ENCODE assay signal across 9 cellular contexts in the genomic region with DNA sequence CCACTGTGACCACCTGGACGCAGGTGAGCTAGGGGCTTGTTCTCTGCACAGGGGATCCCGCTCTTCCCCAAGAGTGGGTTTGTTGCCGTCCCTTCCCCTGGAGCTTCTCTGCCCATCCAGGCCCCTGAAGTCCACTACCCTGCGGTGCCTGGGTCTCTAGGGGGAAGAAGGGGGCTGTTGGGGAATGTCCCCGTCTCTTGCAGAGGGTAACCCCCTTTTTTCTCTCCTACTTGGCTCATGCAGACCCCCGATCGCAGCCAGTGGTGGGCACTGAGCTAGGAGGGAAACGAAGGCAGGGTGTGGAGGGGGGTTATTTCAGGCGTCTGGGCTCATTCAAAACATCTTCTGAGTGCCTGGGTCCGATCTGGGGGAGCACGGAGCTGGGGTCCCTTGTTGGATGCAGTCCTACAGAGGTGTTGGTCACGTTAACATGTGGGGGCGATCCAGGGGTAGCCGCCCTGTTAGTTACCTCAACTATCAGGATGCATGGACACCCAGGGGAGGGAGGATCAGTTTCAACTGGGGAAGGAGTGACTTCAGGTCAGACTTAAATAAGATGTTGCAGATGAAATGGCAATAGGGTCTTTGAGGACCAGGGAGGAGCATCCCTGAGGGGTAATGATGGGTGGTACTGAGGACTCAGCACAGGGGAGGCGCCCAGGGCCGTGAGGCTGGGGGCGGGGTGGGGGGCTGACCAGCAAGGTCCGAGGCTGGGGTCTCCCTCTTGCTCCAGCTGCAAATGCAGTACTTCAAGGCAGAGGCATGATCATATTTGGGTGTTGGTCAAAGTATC. TPM values are rescaled to one million over a fixed set of nuclear protein-coding genes. Genes with fewer than 3 reads are reported as not detected.
DNase-seq lines count a peak whose midpoint lies in the region; ATAC-seq, FAIRE-seq and TF ChIP-seq lines count a peak whose summit lies in the region.
"Not testable (repeated sequence)": the region's sequence is repeated elsewhere in the genome, so short reads cannot be mapped to it uniquely, and the experiment has no call there.
"Had no signal": no experiment of that assay in that cellular context is flagged by ENCODE, and none has a peak within 500 bp of the region (broad histone marks: within the 10 kb centered on the region; RNA-seq: fewer than 3 reads in every experiment).

No MANE protein-coding gene starts in this region.

- not testable (repeated sequence) for H3K36me3 ChIP-seq in CD4-positive, CD25-positive, alpha-beta regulatory T cell (ENCODE audit: control insufficient read depth, insufficient read depth, low read length); HUES48 (ENCODE audit: control insufficient read depth, insufficient read depth, low read length); endodermal cell (ENCODE audit: control insufficient read depth, insufficient read depth, low read length); keratinocyte (ENCODE audit: control insufficient read depth in 2 of 2, extremely low read depth in 1 of 2, insufficient read depth in 2 of 2, low read length in 2 of 2); neutrophil; suprapubic skin

- H4K20me1 ChIP-seq in keratinocyte (ENCODE audit: control insufficient read depth, extremely low read depth, insufficient read depth, low read length) = not testable (repeated sequence)

- POLR2A ChIA-PET in T-cell (lab: Charles Lee) = interaction anchor here in 1 of 2 donors (0.6 kb wide), 1 partner anchor 680 kb away, joined by 4 read pairs; no protein-coding TSS in a partner anchor
- POLR2A ChIA-PET in activated naive CD8-positive, alpha-beta T cell treated with anti-CD3 and anti-CD28 coated beads, Interleukin-2, amount 10 ng/mL, durations not matched to agents 7 days and 5 days (lab: Charles Lee) = interaction anchor here (0.6 to 1.5 kb wide), 9 partner anchors 9 to 306 kb away, joined by 3 to 10 read pairs (median 4); partner anchors contain the start of genes AIMP2, PMS2 and RNF216

- H3K9me1 ChIP-seq in keratinocyte (ENCODE audit: control insufficient read depth, extremely low read depth, insufficient read depth, low read length) = not testable (repeated sequence)

- not testable (repeated sequence) for H3K9ac ChIP-seq in HUES48 (ENCODE audit: low read depth, low read length); endodermal cell (ENCODE audit: extremely low read depth, low read length, poor library complexity, severe bottlenecking)
- H3K9ac ChIP-seq in keratinocyte (ENCODE audit: control insufficient read depth, extremely low read depth, insufficient read depth, low read length) = peak overlapping the region; percentile 43

- peak in 1 of 3 donors; percentile 12 for DNase-seq in CD4-positive, CD25-positive, alpha-beta regulatory T cell
- DNase-seq in T-cell = peak in 5 of 34 experiments; percentile 2 to 39 (median 4)
- DNase-seq in activated naive CD8-positive, alpha-beta T cell treated with anti-CD3 and anti-CD28 coated beads, Interleukin-2, amount 10 ng/mL, durations not matched to agents 7 days and 5 days = peak; percentile 41
- not testable (repeated sequence) for DNase-seq in endodermal cell; keratinocyte (ENCODE audit: low read depth, low spot score); suprapubic skin (ENCODE audit: low spot score in 2 of 2)

- not testable (repeated sequence) for H3K9me3 Mint-ChIP-seq in CD4-positive, CD25-positive, alpha-beta regulatory T cell; T-cell; activated naive CD8-positive, alpha-beta T cell treated with anti-CD3 and anti-CD28 coated beads, Interleukin-2, amount 10 ng/mL, durations not matched to agents 7 days and 5 days; endodermal cell

- TF ChIP-seq POLR2A in suprapubic skin (IDR thresholded peaks at IDR 0.05) = not testable (repeated sequence)

- H3K27ac ChIP-seq in CD4-positive, CD25-positive, alpha-beta regulatory T cell (ENCODE audit: insufficient read depth, low read length, poor library complexity, severe bottlenecking) = peak overlapping the region; percentile 93
- not testable (repeated sequence) for H3K27ac ChIP-seq in HUES48 (ENCODE audit: low read depth, low read length); endodermal cell (ENCODE audit: low read depth, low read length); keratinocyte (ENCODE audit: control insufficient read depth, insufficient read depth, low read length); suprapubic skin
- peak overlapping the region; percentile 92 for H3K27ac ChIP-seq in neutrophil

- peak overlapping the region; percentile 91 to 96 (median 94) for H3K27ac Mint-ChIP-seq in CD4-positive, CD25-positive, alpha-beta regulatory T cell
- peak overlapping the region; percentile 85 to 92 for H3K27ac Mint-ChIP-seq in T-cell
- peak overlapping the region; percentile 71 for H3K27ac Mint-ChIP-seq in activated naive CD8-positive, alpha-beta T cell treated with anti-CD3 and anti-CD28 coated beads, Interleukin-2, amount 10 ng/mL, durations not matched to agents 7 days and 5 days
- not testable (repeated sequence) for H3K27ac Mint-ChIP-seq in endodermal cell

- peaks cover 40% of the 10 kb centered on the region for H3K4me1 ChIP-seq in CD4-positive, CD25-positive, alpha-beta regulatory T cell (ENCODE audit: control insufficient read depth, insufficient read depth, low read length, poor library complexity, severe bottlenecking)
- H3K4me1 ChIP-seq in HUES48 (ENCODE audit: control insufficient read depth, insufficient read depth, low read length); endodermal cell (ENCODE audit: control insufficient read depth, insufficient read depth, low read length); keratinocyte (ENCODE audit: control insufficient read depth, extremely low read depth, insufficient read depth, low read length): not testable (repeated sequence)
- peaks cover 42 to 44% of the 10 kb centered on the region in 2 experiments for H3K4me1 ChIP-seq in neutrophil (ENCODE audit: control insufficient read depth in 1 of 2, insufficient read depth in 1 of 2, low read depth in 1 of 2, low read length in 1 of 2)
- peaks cover 18% of the 10 kb centered on the region for H3K4me1 ChIP-seq in suprapubic skin

- not testable (repeated sequence) for FAIRE-seq in keratinocyte (lab: Jason Lieb, UNC)

- TF ChIP-seq CTCF in endodermal cell (conservative IDR thresholded peaks at IDR 0.05); keratinocyte (optimal IDR thresholded peaks at IDR 0.05 in 1 of 3, IDR thresholded peaks at IDR 0.05 in 1 of 3, conservative IDR thresholded peaks at IDR 0.05 in 1 of 3; ENCODE audit: extremely low read depth in 1 of 3, insufficient read depth in 2 of 3, low read length in 3 of 3); neutrophil (IDR thresholded peaks at IDR 0.05); suprapubic skin (IDR thresholded peaks at IDR 0.05): not testable (repeated sequence)

- H3K27me3 ChIP-seq in CD4-positive, CD25-positive, alpha-beta regulatory T cell (ENCODE audit: control insufficient read depth, insufficient read depth, low read length); HUES48 (ENCODE audit: control insufficient read depth, insufficient read depth, low read length); endodermal cell (ENCODE audit: control insufficient read depth, insufficient read depth, low read length, poor library complexity, severe bottlenecking); keratinocyte (ENCODE audit: control insufficient read depth, extremely low read depth, insufficient read depth, low read length); neutrophil; suprapubic skin: not testable (repeated sequence)

- peaks cover 13% of the 10 kb centered on the region for H3K36me3 Mint-ChIP-seq in CD4-positive, CD25-positive, alpha-beta regulatory T cell
- H3K36me3 Mint-ChIP-seq in T-cell; activated naive CD8-positive, alpha-beta T cell treated with anti-CD3 and anti-CD28 coated beads, Interleukin-2, amount 10 ng/mL, durations not matched to agents 7 days and 5 days; endodermal cell (ENCODE audit: low read depth): not testable (repeated sequence)

- dilution Hi-C loops in keratinocyte (cut with MboI; ENCODE audit: extremely low pct_ligation_motif_present, low sequenced_read_pairs) = not testable (repeated sequence)

- H3K27me3 Mint-ChIP-seq in CD4-positive, CD25-positive, alpha-beta regulatory T cell; T-cell; activated naive CD8-positive, alpha-beta T cell treated with anti-CD3 and anti-CD28 coated beads, Interleukin-2, amount 10 ng/mL, durations not matched to agents 7 days and 5 days; endodermal cell (ENCODE audit: insufficient read depth): not testable (repeated sequence)

- peaks cover 11 to 58% (median 32%) of the 10 kb centered on the region in 4 donors for H3K4me1 Mint-ChIP-seq in CD4-positive, CD25-positive, alpha-beta regulatory T cell
- peaks cover 30 to 46% (median 40%) of the 10 kb centered on the region in 3 donors for H3K4me1 Mint-ChIP-seq in T-cell
- H3K4me1 Mint-ChIP-seq in activated naive CD8-positive, alpha-beta T cell treated with anti-CD3 and anti-CD28 coated beads, Interleukin-2, amount 10 ng/mL, durations not matched to agents 7 days and 5 days = peaks cover 18% of the 10 kb centered on the region
- not testable (repeated sequence) for H3K4me1 Mint-ChIP-seq in endodermal cell

- not testable (repeated sequence) for H3K9me3 ChIP-seq in CD4-positive, CD25-positive, alpha-beta regulatory T cell (ENCODE audit: control insufficient read depth in 2 of 2, low read length in 2 of 2); HUES48 (ENCODE audit: control insufficient read depth, insufficient read depth, low read length); endodermal cell (ENCODE audit: control insufficient read depth, low read length); keratinocyte (ENCODE audit: control insufficient read depth, low read depth, low read length); neutrophil; suprapubic skin

- WGBS in endodermal cell (ENCODE audit: insufficient coverage in 1 of 2, insufficient read length in 1 of 2), 2 experiments = 64 to 93% methylated on average over 6 to 18 of the region's 18 CpGs
- WGBS in suprapubic skin = 52% methylated on average over 14 of the region's 18 CpGs

- H3K79me2 ChIP-seq in keratinocyte (ENCODE audit: control insufficient read depth, insufficient read depth, low read length) = not testable (repeated sequence)

- not testable (repeated sequence) for TF ChIP-seq EP300 in suprapubic skin (IDR thresholded peaks at IDR 0.05)

- peak overlapping the region; percentile 95 to 98 (median 96) for H3K4me3 Mint-ChIP-seq in CD4-positive, CD25-positive, alpha-beta regulatory T cell
- peak overlapping the region; percentile 77 to 88 (median 85) for H3K4me3 Mint-ChIP-seq in T-cell
- H3K4me3 Mint-ChIP-seq in activated naive CD8-positive, alpha-beta T cell treated with anti-CD3 and anti-CD28 coated beads, Interleukin-2, amount 10 ng/mL, durations not matched to agents 7 days and 5 days = peak overlapping the region; percentile 83
- H3K4me3 Mint-ChIP-seq in endodermal cell = peak overlapping the region; percentile 81

- H3K4me3 ChIP-seq in CD4-positive, CD25-positive, alpha-beta regulatory T cell (ENCODE audit: low read depth, low read length) = peak overlapping the region; percentile 84
- H3K4me3 ChIP-seq in HUES48 (ENCODE audit: low read depth, low read length) (peak overlapping the region; percentile 86), endodermal cell (ENCODE audit: low read length) (peak overlapping the region; percentile 82), keratinocyte (ENCODE audit: control insufficient read depth in 2 of 3, extremely low read depth in 1 of 3, insufficient read depth in 2 of 3, low read depth in 1 of 3, low read length in 3 of 3) (peak overlapping the region; percentile 46 to 68 (median 67)), neutrophil (ENCODE audit: low read depth in 1 of 2, low read length in 1 of 2) (peak overlapping the region; percentile 77 to 84), suprapubic skin (peak overlapping the region; percentile 79)

- peak overlapping the region; percentile 55 for H3K4me2 ChIP-seq in keratinocyte (ENCODE audit: control insufficient read depth, extremely low read depth, insufficient read depth, low read depth, low read length)

- CTCF ChIA-PET in T-cell (lab: Charles Lee) = interaction anchor here (0.5 to 1.2 kb wide), 5 partner anchors 32 to 291 kb away, joined by 3 to 5 read pairs (median 3); partner anchors contain the start of gene RNF216 (in 1 of the 2)

- peak overlapping the region; percentile 94 for H2AFZ ChIP-seq in keratinocyte (ENCODE audit: control insufficient read depth, low read length)

- ATAC-seq in CD4-positive, CD25-positive, alpha-beta regulatory T cell (ENCODE audit: low read depth in 2 of 2); T-cell (replicated peaks in 1 of 4); activated naive CD8-positive, alpha-beta T cell treated with anti-CD3 and anti-CD28 coated beads, Interleukin-2, amount 10 ng/mL, durations not matched to agents 7 days and 5 days (ENCODE audit: low read depth): not testable (repeated sequence)

RNA-seq across cellular contexts. Expression of gene RNF216, which starts 42.2 kb away (rescaled TPM):
- 74.2 TPM for total RNA-seq in CD4-positive, CD25-positive, alpha-beta regulatory T cell
- 10 to 100 TPM; 17.7 to 26.7 (median 21.8) TPM for polyA plus RNA-seq in CD4-positive, CD25-positive, alpha-beta regulatory T cell
- total RNA-seq in T-cell (10 to 100 TPM; 79.5 to 96.6 (median 87.4) TPM), endodermal cell (10 to 100 TPM; 39.5 to 44.1 TPM), suprapubic skin (10 to 100 TPM; 26.9 to 45.1 (median 34.1) TPM)
- 10 to 100 TPM; 50.0 to 55.0 TPM for total RNA-seq in activated naive CD8-positive, alpha-beta T cell treated with anti-CD3 and anti-CD28 coated beads, Interleukin-2, amount 10 ng/mL, durations not matched to agents 7 days and 5 days
- 28.5 TPM for polyA plus RNA-seq in endodermal cell (2013, experiment 1 of 2)
- 27.1 TPM for polyA plus RNA-seq in endodermal cell (2013, experiment 2 of 2)
- polyA plus RNA-seq in keratinocyte = 12.4 to 23.6 TPM (median 15.4 TPM) in 3 replicates
- 21.6 TPM for polyA plus RNA-seq in keratinocyte (2011; ENCODE audit: low read depth)
- polyA plus RNA-seq in keratinocyte (2011; cell fraction: cytosol; rRNA removed) = 13.1 and 15.1 TPM in 2 replicates
- 28.5 and 30.0 TPM in 2 replicates for polyA plus RNA-seq in keratinocyte (2011; cell fraction: nucleus; rRNA removed)
- polyA plus RNA-seq in keratinocyte (2012; ENCODE audit: low replicate concordance) = 9.2 and 17.1 TPM in 2 replicates
- 19.3 to 27.7 TPM (median 24.0 TPM) in 3 replicates for polyA minus RNA-seq in keratinocyte
- 18.4 TPM for polyA minus RNA-seq in keratinocyte (2011; cell fraction: cytosol; rRNA and poly(A)+ RNA removed)
- 25.0 and 42.5 TPM in 2 replicates for polyA minus RNA-seq in keratinocyte (2011; cell fraction: nucleus; rRNA and poly(A)+ RNA removed)

RNA-seq across cellular contexts. Expression of gene OCM, which starts 56.9 kb away (rescaled TPM):
- 5.7 TPM for total RNA-seq in CD4-positive, CD25-positive, alpha-beta regulatory T cell
- 1 to 10 TPM; 1.2 to 3.9 (median 2.5) TPM for polyA plus RNA-seq in CD4-positive, CD25-positive, alpha-beta regulatory T cell
- total RNA-seq in T-cell (10 to 100 TPM in 1 of 5 donors, 1 to 10 TPM in 4; 2.7 to 10.5 (median 6.9) TPM), endodermal cell (not detected), suprapubic skin (not detected)
- total RNA-seq in activated naive CD8-positive, alpha-beta T cell treated with anti-CD3 and anti-CD28 coated beads, Interleukin-2, amount 10 ng/mL, durations not matched to agents 7 days and 5 days = 1 to 10 TPM; 1.9 to 2.6 TPM
- 0.36 TPM for polyA plus RNA-seq in endodermal cell (2013, experiment 1 of 2)
- not detected for polyA plus RNA-seq in endodermal cell (2013, experiment 2 of 2)
- not detected in 3 replicates for polyA plus RNA-seq in keratinocyte
- polyA plus RNA-seq in keratinocyte (2011; ENCODE audit: low read depth) = not detected
- polyA plus RNA-seq in keratinocyte (2011; cell fraction: cytosol; rRNA removed) = not detected in 2 replicates
- polyA plus RNA-seq in keratinocyte (2011; cell fraction: nucleus; rRNA removed) = 0.25 TPM in 1 of 2 replicates, not detected in the other
- not detected in 2 replicates for polyA plus RNA-seq in keratinocyte (2012; ENCODE audit: low replicate concordance)
- polyA minus RNA-seq in keratinocyte = not detected in 3 replicates
- not detected for polyA minus RNA-seq in keratinocyte (2011; cell fraction: cytosol; rRNA and poly(A)+ RNA removed)
- polyA minus RNA-seq in keratinocyte (2011; cell fraction: nucleus; rRNA and poly(A)+ RNA removed) = not detected in 2 replicates
- total RNA-seq: renal cortical epithelial cell had no signal
